Comparison of ENCODE assay signal across 20 cellular contexts in genomic region chr2:150110548-150110947, GRCh38.
"Had no signal": no experiment of that assay in that cellular context is flagged by ENCODE, and none has a peak within 500 bp of the region (broad histone marks: within the 10 kb centered on the region; RNA-seq: fewer than 3 reads in every experiment).

No MANE protein-coding gene starts in this region.

- H3K27me3 ChIP-seq: ascending aorta, cardiac muscle cell, neutrophil, stomach, upper lobe of right lung had no signal

- H3K27ac ChIP-seq: ascending aorta, cardiac muscle cell, dorsolateral prefrontal cortex, left ventricle myocardium inferior, neutrophil, parathyroid adenoma, stomach, thoracic aorta, upper lobe of right lung had no signal

- H3K4me1 ChIP-seq: ascending aorta, parathyroid adenoma, stomach, upper lobe of right lung had no signal

- H3K4me3 ChIP-seq: ascending aorta, cardiac muscle cell, dorsolateral prefrontal cortex, left ventricle myocardium inferior, stomach, thoracic aorta, upper lobe of right lung had no signal

- H3K9ac ChIP-seq: parathyroid adenoma had no signal

- ATAC-seq: natural killer cell had no signal

- H3K9me3 ChIP-seq: ascending aorta, left ventricle myocardium inferior, neutrophil, stomach, thoracic aorta, upper lobe of right lung had no signal

- H3K36me3 ChIP-seq: ascending aorta, cardiac muscle cell, left ventricle myocardium inferior, neutrophil, stomach, thoracic aorta, upper lobe of right lung had no signal

- DNase-seq: activated CD4-positive, alpha-beta T cell treated with anti-CD3 and anti-CD28 coated beads, Interleukin-2, amount 10 ng/mL, durations not matched to agents 7 days and 5 days; activated CD4-positive, CD25-positive, alpha-beta regulatory T cell; activated naive CD8-positive, alpha-beta T cell treated with anti-CD3 and anti-CD28 coated beads, Interleukin-2, amount 10 ng/mL, durations not matched to agents 7 days and 5 days; dorsolateral prefrontal cortex; endodermal cell; erythroblast; hypothalamus; kidney; left ventricle myocardium inferior; natural killer cell; stimulated activated CD4-positive, alpha-beta T cell treated with anti-CD3 and anti-CD28 coated beads, Interleukin-12 subunit alpha, Interleukin-12 subunit beta, amount 100 ng/mL, for 4 hours; stimulated activated CD4-positive, alpha-beta T cell treated with anti-CD3 and anti-CD28 coated beads, Interleukin-2, amount 100 ng/mL, for 24 hours; stomach; T-helper 2 cell; upper lobe of right lung had no signal
